Comparison of ENCODE assay signal across 32 cellular contexts in the genomic region with DNA sequence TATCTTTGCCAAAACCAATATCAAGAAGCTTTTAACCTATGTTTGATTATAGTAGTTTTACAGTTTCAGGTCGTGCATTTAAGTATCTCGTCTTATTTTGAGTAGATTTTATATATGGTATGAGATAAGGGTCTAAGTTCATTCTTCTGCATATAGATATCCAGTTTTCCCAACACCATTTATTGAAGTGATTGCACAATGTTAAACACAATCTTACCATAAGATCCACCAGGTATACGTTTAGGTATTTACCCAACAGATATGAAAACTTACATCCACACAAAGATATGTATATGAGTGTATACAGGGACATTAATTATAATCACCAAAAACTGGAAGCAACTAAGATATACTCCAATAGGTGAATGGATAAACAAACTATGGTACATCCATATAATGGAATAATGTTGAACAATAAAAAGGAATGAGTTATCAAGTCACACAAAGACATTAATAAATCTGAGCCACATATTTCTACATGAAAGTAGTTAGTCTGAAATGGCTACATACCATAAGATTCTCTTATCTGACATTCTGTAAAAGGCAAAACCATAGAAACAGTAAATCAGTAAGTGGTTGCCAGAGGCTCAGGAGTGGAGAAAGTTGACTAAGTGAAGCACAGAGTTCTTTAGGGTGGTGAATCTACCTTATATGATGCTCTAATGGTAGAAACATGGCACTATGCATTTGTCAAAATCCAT.
"Had no signal": no experiment of that assay in that cellular context is flagged by ENCODE, and none has a peak within 500 bp of the region (broad histone marks: within the 10 kb centered on the region; RNA-seq: fewer than 3 reads in every experiment).

No MANE protein-coding gene starts in this region.

- H3K27ac ChIP-seq: cardiac muscle cell, Peyer's patch, SJSA1, VCaP had no signal

- H3K9me3 ChIP-seq: Peyer's patch, SJSA1 had no signal

- H3K4me1 ChIP-seq: Peyer's patch had no signal

- H3K4me3 Mint-ChIP-seq: activated B cell treated with CpG ODN at 0.5 μM for 24 hours; activated CD4-positive, alpha-beta memory T cell treated with anti-CD3 and anti-CD28 coated beads for 36 hours; activated CD8-positive, alpha-beta memory T cell treated with anti-CD3 and anti-CD28 coated beads, Interleukin-2, amount 10 ng/mL, durations not matched to agents 7 days and 5 days; activated naive CD4-positive, alpha-beta T cell treated with anti-CD3 and anti-CD28 coated beads, Interleukin-2, amount 50 U/mL, for 24 hours; activated naive CD8-positive, alpha-beta T cell treated with anti-CD3 and anti-CD28 coated beads, Interleukin-2, amount 10 ng/mL, durations not matched to agents 7 days and 5 days; central memory CD8-positive, alpha-beta T cell had no signal

- H3K27me3 Mint-ChIP-seq: activated naive CD8-positive, alpha-beta T cell treated with anti-CD3 and anti-CD28 coated beads, Interleukin-2, amount 10 ng/mL, durations not matched to agents 7 days and 5 days had no signal

- H3K36me3 Mint-ChIP-seq: activated CD4-positive, alpha-beta memory T cell treated with anti-CD3 and anti-CD28 coated beads for 36 hours; activated CD8-positive, alpha-beta memory T cell treated with anti-CD3 and anti-CD28 coated beads, Interleukin-2, amount 10 ng/mL, durations not matched to agents 7 days and 5 days; activated naive CD4-positive, alpha-beta T cell treated with anti-CD3 and anti-CD28 coated beads, Interleukin-2, amount 50 U/mL, for 24 hours; activated naive CD8-positive, alpha-beta T cell treated with anti-CD3 and anti-CD28 coated beads, Interleukin-2, amount 10 ng/mL, durations not matched to agents 7 days and 5 days had no signal

- H3K36me3 ChIP-seq: cardiac muscle cell, Peyer's patch, SJSA1 had no signal

- H3K4me1 Mint-ChIP-seq: activated B cell treated with CpG ODN at 0.5 μM for 24 hours; activated CD8-positive, alpha-beta memory T cell treated with anti-CD3 and anti-CD28 coated beads, Interleukin-2, amount 10 ng/mL, durations not matched to agents 7 days and 5 days; activated naive CD4-positive, alpha-beta T cell treated with anti-CD3 and anti-CD28 coated beads, Interleukin-2, amount 50 U/mL, for 24 hours; activated naive CD8-positive, alpha-beta T cell treated with anti-CD3 and anti-CD28 coated beads, Interleukin-2, amount 10 ng/mL, durations not matched to agents 7 days and 5 days; central memory CD8-positive, alpha-beta T cell had no signal

- H3K27ac Mint-ChIP-seq: activated B cell treated with CpG ODN at 0.5 μM for 24 hours; activated CD4-positive, alpha-beta memory T cell treated with anti-CD3 and anti-CD28 coated beads for 36 hours; activated CD8-positive, alpha-beta memory T cell treated with anti-CD3 and anti-CD28 coated beads, Interleukin-2, amount 10 ng/mL, durations not matched to agents 7 days and 5 days; activated naive CD4-positive, alpha-beta T cell treated with anti-CD3 and anti-CD28 coated beads, Interleukin-2, amount 50 U/mL, for 24 hours; activated naive CD8-positive, alpha-beta T cell treated with anti-CD3 and anti-CD28 coated beads, Interleukin-2, amount 10 ng/mL, durations not matched to agents 7 days and 5 days had no signal

- H3K27me3 ChIP-seq: cardiac muscle cell, Peyer's patch, SJSA1 had no signal

- H3K9me3 Mint-ChIP-seq: activated CD4-positive, alpha-beta memory T cell treated with anti-CD3 and anti-CD28 coated beads for 36 hours; activated naive CD8-positive, alpha-beta T cell treated with anti-CD3 and anti-CD28 coated beads, Interleukin-2, amount 10 ng/mL, durations not matched to agents 7 days and 5 days had no signal

- H3K4me3 ChIP-seq: cardiac muscle cell, Peyer's patch, SJSA1 had no signal

- ATAC-seq: activated CD8-positive, alpha-beta memory T cell treated with anti-CD3 and anti-CD28 coated beads, Interleukin-2, amount 10 ng/mL, durations not matched to agents 7 days and 5 days had no signal

- DNase-seq: activated B cell treated with CpG ODN at 0.5 μM for 24 hours; activated CD4-positive, alpha-beta memory T cell treated with anti-CD3 and anti-CD28 coated beads for 36 hours; activated CD4-positive, alpha-beta T cell treated with anti-CD3 and anti-CD28 coated beads for 4 hours; activated CD4-positive, alpha-beta T cell treated with anti-CD3 and anti-CD28 coated beads, Interleukin-2, amount 50 U/mL, for 1 hour; activated CD4-positive, CD25-positive, alpha-beta regulatory T cell treated with anti-CD3 and anti-CD28 coated beads, Interleukin-2, amount 50 U/mL, for 72 hours; activated CD8-positive, alpha-beta memory T cell treated with anti-CD3 and anti-CD28 coated beads for 24 hours; activated CD8-positive, alpha-beta memory T cell treated with anti-CD3 and anti-CD28 coated beads, Interleukin-2, amount 10 ng/mL, durations not matched to agents 7 days and 5 days; activated CD8-positive, alpha-beta memory T cell treated with anti-CD3 and anti-CD28 coated beads, Interleukin-2, amount 50 U/mL, for 48 hours; activated effector memory CD4-positive, alpha-beta T cell treated with anti-CD3 and anti-CD28 coated beads, Interleukin-2, amount 50 U/mL, for 16 hours; activated naive CD4-positive, alpha-beta T cell; activated naive CD8-positive, alpha-beta T cell treated with anti-CD3 and anti-CD28 coated beads, Interleukin-2, amount 10 ng/mL, durations not matched to agents 7 days and 5 days; activated T-cell treated with anti-CD3 and anti-CD28 coated beads, Interleukin-2, amount 50 U/mL, for 48 hours; Karpas-422; KBM-7; NCI-H1105; NCI-H1417 treated with DMSO at 0.1 percent for 48 hours; NCI-H187 treated with DMSO at 0.1 percent for 48 hours; NCI-H2081; NCI-H2227 treated with DMSO at 0.1 percent for 48 hours; NCI-H524 treated with DMSO at 0.1 percent for 48 hours; Peyer's patch; RPMI8226; SHP77 treated with DMSO at 0.1 percent for 48 hours; SW 1271; T-helper 1 cell; T-helper 2 cell; T-helper 9 cell had no signal
